Comparison of ENCODE assay signal across 16 cellular contexts in the genomic region with DNA sequence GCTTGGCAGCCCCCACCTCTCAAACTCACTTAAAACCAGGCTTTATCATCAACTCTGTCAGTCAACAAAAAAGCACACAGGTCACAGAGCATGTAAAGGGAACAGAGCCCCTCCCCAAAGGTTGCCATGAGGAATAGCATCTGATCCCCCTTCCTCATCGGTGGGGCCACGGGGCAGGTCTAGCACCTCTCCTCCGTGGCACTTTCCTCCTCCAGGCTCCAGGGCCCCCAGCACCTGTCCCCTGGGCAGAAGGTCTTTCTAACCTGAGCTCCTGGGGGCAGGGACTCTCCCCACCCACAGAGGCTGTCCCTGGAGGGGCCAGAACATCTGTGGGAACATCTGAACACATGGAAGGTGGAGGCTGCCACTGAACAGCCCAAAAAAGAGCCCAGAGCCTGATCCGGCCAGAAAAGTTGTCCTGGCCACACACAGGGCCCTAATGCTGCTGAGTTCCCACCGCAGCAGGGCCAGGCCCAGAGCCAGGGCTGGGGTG.
DNase-seq lines count a peak whose midpoint lies in the region; ATAC-seq and TF ChIP-seq lines count a peak whose summit lies in the region.
"Had no signal": no experiment of that assay in that cellular context is flagged by ENCODE, and none has a peak within 500 bp of the region (broad histone marks: within the 10 kb centered on the region; RNA-seq: fewer than 3 reads in every experiment).

No MANE protein-coding gene starts in this region.

- BruUV-seq in Panc1 (replicated peaks; lab: Mats Ljungman, UMichigan) (no TSS peak), OCI-LY7 (replicated peaks; lab: Mats Ljungman, UMichigan) (no TSS peak)

- POLR2A ChIA-PET in Panc1 (lab: Charles Lee) (no interaction called here), OCI-LY7 (lab: Charles Lee) (interaction anchor here (1.0 kb wide), 1 partner anchor 152 kb away, joined by 3 read pairs; no protein-coding TSS in a partner anchor)

- no peak for DNase-seq in Panc1 (ENCODE audit: low read depth, low spot score)
- DNase-seq in Right ventricle myocardium superior: no peak
- peak; percentile 77 for DNase-seq in osteocyte (ENCODE audit: extremely low spot score, unreplicated experiment)
- no peak for DNase-seq in activated naive CD8-positive, alpha-beta T cell treated with anti-CD3 and anti-CD28 coated beads, Interleukin-2, amount 50 U/mL, for 24 hours
- no peak for DNase-seq in NCI-H1694 treated with DMSO at 0.1 percent for 48 hours (lab: John Stamatoyannopoulos, UW)
- DNase-seq in OCI-LY7 (ENCODE audit: low spot score): no peak
- no peak for DNase-seq in activated CD4-positive, alpha-beta T cell treated with anti-CD3 and anti-CD28 coated beads, Interleukin-2, amount 50 U/mL, for 1 hour
- DNase-seq: activated CD4-positive, alpha-beta T cell treated with anti-CD3 and anti-CD28 coated beads, Interleukin-2, amount 50 U/mL, for 4 hours; central memory CD4-positive, alpha-beta T cell; COR-L47; retina had no signal

- H3K4me1 ChIP-seq in BLaER1: peaks cover 46% of the 10 kb centered on the region
- H3K4me1 ChIP-seq in Panc1 (ENCODE audit: control insufficient read depth, insufficient read depth, low read length): no peaks in the 10 kb centered on the region
- no peaks in the 10 kb centered on the region for H3K4me1 ChIP-seq in OCI-LY7 (ENCODE audit: insufficient read depth, low read length, poor library complexity, severe bottlenecking)

- no peaks in the 10 kb centered on the region for H3K36me3 Mint-ChIP-seq in osteocyte (ENCODE audit: unreplicated experiment)
- no peaks in the 10 kb centered on the region for H3K36me3 Mint-ChIP-seq in activated naive CD8-positive, alpha-beta T cell treated with anti-CD3 and anti-CD28 coated beads, Interleukin-2, amount 50 U/mL, for 24 hours (ENCODE audit: low read depth)

- H2AFZ ChIP-seq in OCI-LY7 (ENCODE audit: low read length): no peak overlapping the region
- H2AFZ ChIP-seq: hepatocyte had no signal

- no peaks in the 10 kb centered on the region for H4K20me1 ChIP-seq in BLaER1
- no peaks in the 10 kb centered on the region for H4K20me1 ChIP-seq in OCI-LY7 (ENCODE audit: insufficient read depth, low read length)

- peak overlapping the region; percentile 51; the same call in 1 of the 2 replicates for H3K27ac ChIP-seq in BLaER1
- H3K27ac ChIP-seq in Panc1 (ENCODE audit: low read length): no peak overlapping the region
- no peak overlapping the region for H3K27ac ChIP-seq in OCI-LY7 (ENCODE audit: low read depth, low read length, poor library complexity, severe bottlenecking)
- H3K27ac ChIP-seq: hepatocyte, neutrophil had no signal

- H3K9me3 ChIP-seq in BLaER1: no peaks in the 10 kb centered on the region
- H3K9me3 ChIP-seq in Panc1 (ENCODE audit: control insufficient read depth, insufficient read depth, low read depth, low read length): no peaks in the 10 kb centered on the region
- no peaks in the 10 kb centered on the region for H3K9me3 ChIP-seq in OCI-LY7 (ENCODE audit: low read length)
- H3K9me3 ChIP-seq: neutrophil had no signal

- H3K4me3 ChIP-seq in BLaER1 (no peak overlapping the region), Panc1 (ENCODE audit: low read depth in 2 of 2, low read length in 2 of 2) (no peak overlapping the region), OCI-LY7 (ENCODE audit: low read depth, low read length, poor library complexity, severe bottlenecking) (no peak overlapping the region)
- H3K4me3 ChIP-seq: hepatocyte had no signal

- no peaks in the 10 kb centered on the region for H3K79me2 ChIP-seq in OCI-LY7 (ENCODE audit: insufficient read depth, low read depth, low read length)
- H3K79me2 ChIP-seq: hepatocyte had no signal

- in situ Hi-C loops in Panc1 (cut with HindIII; ENCODE audit: low pct_unique_long_range_greater_than_20kb, low sequenced_read_pairs): no loop called here

- H3K4me2 ChIP-seq in BLaER1: peak overlapping the region; percentile 74
- no peak overlapping the region for H3K4me2 ChIP-seq in OCI-LY7 (ENCODE audit: low read length)
- H3K4me2 ChIP-seq: hepatocyte had no signal

- no peaks in the 10 kb centered on the region for H3K9me3 Mint-ChIP-seq in osteocyte (ENCODE audit: unreplicated experiment)
- H3K9me3 Mint-ChIP-seq in activated naive CD8-positive, alpha-beta T cell treated with anti-CD3 and anti-CD28 coated beads, Interleukin-2, amount 50 U/mL, for 24 hours: no peaks in the 10 kb centered on the region
- H3K9me3 Mint-ChIP-seq: activated T-helper 1 cell treated with anti-CD3 and anti-CD28 coated beads, Interleukin-12 subunit alpha, Interleukin-12 subunit beta, Interleukin-2, Interleukin-4 antibody, amounts not matched to agents 30 ng/mL and 10 ng/mL and 1 ng/mL, durations not matched to agents 14 hours and 24 hours and 36 hours; stimulated activated naive CD8-positive, alpha-beta T cell treated with anti-CD3 and anti-CD28 coated beads, Interleukin-15, amount 100 ng/mL, for 72 hours had no signal

- peaks cover 6% of the 10 kb centered on the region for H3K27me3 Mint-ChIP-seq in osteocyte (ENCODE audit: unreplicated experiment)
- no peaks in the 10 kb centered on the region for H3K27me3 Mint-ChIP-seq in activated naive CD8-positive, alpha-beta T cell treated with anti-CD3 and anti-CD28 coated beads, Interleukin-2, amount 50 U/mL, for 24 hours
- H3K27me3 Mint-ChIP-seq: stimulated activated naive CD8-positive, alpha-beta T cell treated with anti-CD3 and anti-CD28 coated beads, Interleukin-15, amount 100 ng/mL, for 72 hours had no signal

- intact Hi-C loops in Panc1 (cut with micrococcal nuclease; ENCODE audit: unreplicated experiment): no loop called here
- intact Hi-C loops in Right ventricle myocardium superior (cut with DNase I): no loop called here
- intact Hi-C loops in OCI-LY7 (cut with micrococcal nuclease; ENCODE audit: unreplicated experiment): no loop called here

- H3K27me3 ChIP-seq in BLaER1 (no peaks in the 10 kb centered on the region), Panc1 (ENCODE audit: control insufficient read depth, insufficient read depth, low read length) (no peaks in the 10 kb centered on the region)
- H3K27me3 ChIP-seq: hepatocyte, neutrophil had no signal

- H3K4me3 Mint-ChIP-seq in osteocyte (ENCODE audit: unreplicated experiment): no peak overlapping the region
- H3K4me3 Mint-ChIP-seq in activated naive CD8-positive, alpha-beta T cell treated with anti-CD3 and anti-CD28 coated beads, Interleukin-2, amount 50 U/mL, for 24 hours: no peak overlapping the region
- H3K4me3 Mint-ChIP-seq: activated T-helper 1 cell treated with anti-CD3 and anti-CD28 coated beads, Interleukin-12 subunit alpha, Interleukin-12 subunit beta, Interleukin-2, Interleukin-4 antibody, amounts not matched to agents 30 ng/mL and 10 ng/mL and 1 ng/mL, durations not matched to agents 14 hours and 24 hours and 36 hours; stimulated activated naive CD8-positive, alpha-beta T cell treated with anti-CD3 and anti-CD28 coated beads, Interleukin-15, amount 100 ng/mL, for 72 hours had no signal

- no peaks in the 10 kb centered on the region for H3K9me2 ChIP-seq in OCI-LY7 (ENCODE audit: insufficient read depth, low read length)

- H3K4me1 Mint-ChIP-seq in osteocyte (ENCODE audit: unreplicated experiment): no peaks in the 10 kb centered on the region
- H3K4me1 Mint-ChIP-seq in activated naive CD8-positive, alpha-beta T cell treated with anti-CD3 and anti-CD28 coated beads, Interleukin-2, amount 50 U/mL, for 24 hours: peaks cover 10% of the 10 kb centered on the region

- CTCF ChIA-PET in Panc1 (lab: Charles Lee) (no interaction called here), OCI-LY7 (lab: Charles Lee; ENCODE audit: unreplicated experiment) (no interaction called here)

- H3K9ac ChIP-seq in BLaER1: no peak overlapping the region

- no peak overlapping the region for H3K27ac Mint-ChIP-seq in osteocyte (ENCODE audit: unreplicated experiment)
- no peak overlapping the region for H3K27ac Mint-ChIP-seq in activated naive CD8-positive, alpha-beta T cell treated with anti-CD3 and anti-CD28 coated beads, Interleukin-2, amount 50 U/mL, for 24 hours
- H3K27ac Mint-ChIP-seq: activated T-helper 1 cell treated with anti-CD3 and anti-CD28 coated beads, Interleukin-12 subunit alpha, Interleukin-12 subunit beta, Interleukin-2, Interleukin-4 antibody, amounts not matched to agents 30 ng/mL and 10 ng/mL and 1 ng/mL, durations not matched to agents 14 hours and 24 hours and 36 hours had no signal

- no peak for TF ChIP-seq CTCF in Panc1 (IDR thresholded peaks at IDR 0.05)
- TF ChIP-seq CTCF in osteocyte (IDR thresholded peaks at IDR 0.05): no peak
- TF ChIP-seq CTCF in OCI-LY7 (conservative IDR thresholded peaks at IDR 0.05; ENCODE audit: low read length): no peak

- H3K36me3 ChIP-seq in BLaER1 (no peaks in the 10 kb centered on the region), Panc1 (ENCODE audit: control insufficient read depth, insufficient read depth, low read length) (no peaks in the 10 kb centered on the region), OCI-LY7 (ENCODE audit: insufficient read depth, low read length) (no peaks in the 10 kb centered on the region)
- H3K36me3 ChIP-seq: neutrophil had no signal

- ATAC-seq in Panc1: 0 out of 2 replicates have a peak, but pooled peaks have one; percentile 29
- ATAC-seq in Right ventricle myocardium superior (ENCODE audit: poor library complexity): peak; percentile 60
- no peak for ATAC-seq in activated naive CD8-positive, alpha-beta T cell treated with anti-CD3 and anti-CD28 coated beads, Interleukin-2, amount 50 U/mL, for 24 hours
- ATAC-seq: stimulated activated naive CD8-positive, alpha-beta T cell treated with anti-CD3 and anti-CD28 coated beads, Interleukin-15, amount 100 ng/mL, for 72 hours had no signal
